In the genomic region with DNA sequence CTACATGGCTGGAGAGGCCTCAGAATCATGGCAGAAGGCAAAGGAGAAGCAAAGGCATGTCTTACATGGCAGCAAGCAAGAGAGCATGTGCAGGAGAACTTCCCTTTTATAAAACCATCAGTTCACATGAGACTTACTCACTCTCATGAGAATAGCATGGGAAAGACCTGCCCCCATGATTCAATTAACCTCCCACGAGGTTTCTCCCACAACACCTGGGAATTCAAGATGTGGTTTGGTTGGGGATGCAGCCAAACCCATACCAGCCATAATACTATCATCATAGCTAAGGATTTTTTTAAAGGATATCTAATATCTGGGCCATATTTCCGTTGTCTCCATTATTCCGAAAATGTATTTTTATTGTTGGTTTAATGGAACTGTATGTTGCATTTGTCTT, we compare ENCODE assay signal across 14 cellular contexts. TPM values are rescaled to one million over a fixed set of nuclear protein-coding genes. Genes with fewer than 3 reads are reported as not detected.
DNase-seq lines count a peak whose midpoint lies in the region; ATAC-seq, FAIRE-seq and TF ChIP-seq lines count a peak whose summit lies in the region.
"Not testable (repeated sequence)": the region's sequence is repeated elsewhere in the genome, so short reads cannot be mapped to it uniquely, and the experiment has no call there.
"Had no signal": no experiment of that assay in that cellular context is flagged by ENCODE, and none has a peak within 500 bp of the region (broad histone marks: within the 10 kb centered on the region; RNA-seq: fewer than 3 reads in every experiment).

No MANE protein-coding gene starts in this region.

- H3K79me2 ChIP-seq in astrocyte (ENCODE audit: insufficient read depth, low read length), result peaks cover 44% of the 10 kb centered on the region

- H3K9ac ChIP-seq in astrocyte (ENCODE audit: low read length), result not testable (repeated sequence)

- TF ChIP-seq CTCF in astrocyte (IDR thresholded peaks at IDR 0.05; ENCODE audit: insufficient read depth, low read depth, low read length); MCF 10A (IDR thresholded peaks at IDR 0.05; ENCODE audit: unreplicated experiment); endothelial cell (IDR thresholded peaks at IDR 0.05; ENCODE audit: unreplicated experiment): not testable (repeated sequence)

- not testable (repeated sequence) for H3K27me3 Mint-ChIP-seq in astrocyte (ENCODE audit: low read depth, unreplicated experiment); MCF 10A (ENCODE audit: insufficient read depth, unreplicated experiment); endothelial cell (ENCODE audit: unreplicated experiment); natural killer cell treated with Interleukin-12 subunit alpha and Interleukin-12 subunit beta and Interleukin-15 and Interleukin-18, amount 100 ng/mL, for 72 hours

- BruUV-seq in MCF 10A (replicated peaks; lab: Mats Ljungman, UMichigan), result not testable (repeated sequence)

- CTCF ChIA-PET in MCF 10A (lab: Yijun Ruan, JAX), result interaction anchor here (0.7 to 2.6 kb wide), 3 partner anchors 31 to 68 kb away, joined by 5 to 12 read pairs (median 5); no protein-coding TSS in a partner anchor

- H2AFZ ChIP-seq in astrocyte (ENCODE audit: low read depth, low read length), result not testable (repeated sequence)

- not testable (repeated sequence) for H3K4me1 ChIP-seq in astrocyte (ENCODE audit: insufficient read depth, low read length)

- peaks cover 14% of the 10 kb centered on the region for H3K9me3 ChIP-seq in astrocyte (ENCODE audit: insufficient read depth, low read depth, low read length)

- not testable (repeated sequence) for H3K4me1 Mint-ChIP-seq in astrocyte (ENCODE audit: low read depth, unreplicated experiment); endothelial cell (ENCODE audit: unreplicated experiment)
- peaks cover 23% of the 10 kb centered on the region for H3K4me1 Mint-ChIP-seq in MCF 10A (ENCODE audit: insufficient read depth, unreplicated experiment)
- peaks cover 29 to 45% of the 10 kb centered on the region in 2 donors for H3K4me1 Mint-ChIP-seq in natural killer cell treated with Interleukin-12 subunit alpha and Interleukin-12 subunit beta and Interleukin-15 and Interleukin-18, amount 100 ng/mL, for 72 hours (ENCODE audit: low read depth in 2 of 2)

- H3K27me3 ChIP-seq in astrocyte (ENCODE audit: insufficient read depth, low read length), result not testable (repeated sequence)

- ATAC-seq in natural killer cell treated with Interleukin-12 subunit alpha and Interleukin-12 subunit beta and Interleukin-15 and Interleukin-18, amount 100 ng/mL, for 72 hours, result not testable (repeated sequence)

- not testable (repeated sequence) for H3K27ac ChIP-seq in astrocyte (ENCODE audit: low read depth, low read length)

- H3K4me2 ChIP-seq in astrocyte (ENCODE audit: low read length), result not testable (repeated sequence)

- H3K4me3 Mint-ChIP-seq in astrocyte (ENCODE audit: unreplicated experiment); MCF 10A (ENCODE audit: unreplicated experiment): not testable (repeated sequence)
- peak overlapping the region; percentile 8 for H3K4me3 Mint-ChIP-seq in endothelial cell (ENCODE audit: unreplicated experiment)
- H3K4me3 Mint-ChIP-seq in natural killer cell treated with Interleukin-12 subunit alpha and Interleukin-12 subunit beta and Interleukin-15 and Interleukin-18, amount 100 ng/mL, for 72 hours, result peak overlapping the region; percentile 10

- not testable (repeated sequence) for FAIRE-seq in astrocyte (lab: Jason Lieb, UNC)

- not testable (repeated sequence) for H3K4me3 ChIP-seq in astrocyte (ENCODE audit: insufficient read depth, low read depth, low read length)

- peaks cover 11% of the 10 kb centered on the region for H3K9me3 Mint-ChIP-seq in astrocyte (ENCODE audit: unreplicated experiment)
- peaks cover 12% of the 10 kb centered on the region for H3K9me3 Mint-ChIP-seq in MCF 10A (ENCODE audit: unreplicated experiment)
- peaks cover 10% of the 10 kb centered on the region for H3K9me3 Mint-ChIP-seq in endothelial cell (ENCODE audit: unreplicated experiment)
- not testable (repeated sequence) for H3K9me3 Mint-ChIP-seq in natural killer cell treated with Interleukin-12 subunit alpha and Interleukin-12 subunit beta and Interleukin-15 and Interleukin-18, amount 100 ng/mL, for 72 hours

- not testable (repeated sequence) for H3K27ac Mint-ChIP-seq in astrocyte (ENCODE audit: unreplicated experiment); endothelial cell (ENCODE audit: unreplicated experiment)
- peak overlapping the region; percentile 90 for H3K27ac Mint-ChIP-seq in MCF 10A (ENCODE audit: low read depth, unreplicated experiment)
- H3K27ac Mint-ChIP-seq in natural killer cell treated with Interleukin-12 subunit alpha and Interleukin-12 subunit beta and Interleukin-15 and Interleukin-18, amount 100 ng/mL, for 72 hours, result peak overlapping the region; percentile 74 to 97

- POLR2A ChIA-PET in MCF 10A (lab: Yijun Ruan, JAX), result interaction anchor here (0.9 to 1.5 kb wide), 4 partner anchors 9 to 88 kb away, joined by 3 to 4 read pairs (median 4); no protein-coding TSS in a partner anchor

- H3K36me3 ChIP-seq in astrocyte (ENCODE audit: insufficient read depth, low read length), result not testable (repeated sequence)

- H4K20me1 ChIP-seq in astrocyte (ENCODE audit: insufficient read depth, low read length), result peaks cover 22% of the 10 kb centered on the region

- H3K36me3 Mint-ChIP-seq in astrocyte (ENCODE audit: low read depth, unreplicated experiment) (peaks cover 11% of the 10 kb centered on the region), endothelial cell (ENCODE audit: low read depth, unreplicated experiment) (peaks cover 27% of the 10 kb centered on the region)
- not testable (repeated sequence) for H3K36me3 Mint-ChIP-seq in MCF 10A (ENCODE audit: insufficient read depth, unreplicated experiment)
- peaks cover 24% of the 10 kb centered on the region for H3K36me3 Mint-ChIP-seq in natural killer cell treated with Interleukin-12 subunit alpha and Interleukin-12 subunit beta and Interleukin-15 and Interleukin-18, amount 100 ng/mL, for 72 hours

- intact Hi-C loops in MCF 10A (cut with micrococcal nuclease), result not testable (repeated sequence)

- DNase-seq in Daoy (ENCODE audit: low read depth), result peak; percentile 6
- peak; percentile 41 for DNase-seq in M059J (ENCODE audit: low read depth)
- DNase-seq in astrocyte (ENCODE audit: low read depth), result peak; percentile 3
- DNase-seq in MCF 10A (ENCODE audit: unreplicated experiment); endothelial cell (ENCODE audit: low spot score); natural killer cell treated with Interleukin-12 subunit alpha and Interleukin-12 subunit beta and Interleukin-15 and Interleukin-18, amount 100 ng/mL, for 72 hours (ENCODE audit: low spot score): not testable (repeated sequence)
- peak; percentile 6 for DNase-seq in iris pigment epithelial cell (ENCODE audit: low read depth)

RNA-seq across cellular contexts. Expression of gene RNF13, which starts 26.5 kb away (rescaled TPM):
- total RNA-seq in Daoy (2014; rRNA removed; shearing (Covaris generic)), result 39.5 and 40.5 TPM in 2 replicates
- 37.3 and 38.2 TPM in 2 replicates for total RNA-seq in M059J (2014; rRNA removed; shearing (Covaris generic))
- total RNA-seq in astrocyte (44.2 and 49.9 TPM in 2 replicates), MCF 10A (2022) (36.5 and 40.4 TPM in 2 replicates), endothelial cell (ENCODE audit: unreplicated experiment) (30.7 TPM)
- 10 to 100 TPM; 30.6 to 48.0 TPM for total RNA-seq in natural killer cell treated with Interleukin-12 subunit alpha and Interleukin-12 subunit beta and Interleukin-15 and Interleukin-18, amount 100 ng/mL, for 72 hours

RNA-seq across cellular contexts. Expression of gene ANKUB1, which starts 47.1 kb away (rescaled TPM):
- not detected in 2 replicates for total RNA-seq in Daoy (2014; rRNA removed; shearing (Covaris generic))
- not detected in 2 replicates for total RNA-seq in M059J (2014; rRNA removed; shearing (Covaris generic))
- total RNA-seq in astrocyte (not detected in 2 replicates), MCF 10A (2022) (not detected in 2 replicates), endothelial cell (ENCODE audit: unreplicated experiment) (not detected)
- total RNA-seq in natural killer cell treated with Interleukin-12 subunit alpha and Interleukin-12 subunit beta and Interleukin-15 and Interleukin-18, amount 100 ng/mL, for 72 hours, result not detected
- total RNA-seq: A172; A673; B cell; CD4-positive, alpha-beta T cell; CD8-positive, alpha-beta memory T cell; G401; HFFc6 had no signal
